21 cellular contexts compared by ENCODE assay signal in genomic region chr16:77761204-77761603, GRCh38. TPM values are rescaled to one million over a fixed set of nuclear protein-coding genes. Genes with fewer than 3 reads are reported as not detected.
A peak's percentile ranks its signal among the peaks of the same experiment; 100 is the strongest.
DNase-seq lines count a peak whose midpoint lies in the region; FAIRE-seq and TF ChIP-seq lines count a peak whose summit lies in the region.
"Had no signal": no experiment of that assay in that cellular context is flagged by ENCODE, and none has a peak within 500 bp of the region (broad histone marks: within the 10 kb centered on the region; RNA-seq: fewer than 3 reads in every experiment).

No MANE protein-coding gene starts in this region.

- no peak for FAIRE-seq in kidney (lab: Jason Lieb, UNC)
- FAIRE-seq: G401.6, GM12892, GM18507, GM19239, H54 had no signal

- POLR2A ChIA-PET in HEK293 (lab: Yijun Ruan, JAX) = interaction anchor here (1.2 kb wide), 1 partner anchor 39 kb away, joined by 3 read pairs; the partner anchor contains the start of gene NUDT7

- H3K27me3 ChIP-seq in subcutaneous abdominal adipose tissue (ENCODE audit: control insufficient read depth in 5 of 5, insufficient read depth in 4 of 5, low read length in 5 of 5) (no peaks in the 10 kb centered on the region), testis (no peaks in the 10 kb centered on the region)
- H3K27me3 ChIP-seq: Peyer's patch, SJSA1 had no signal

- H3K27ac ChIP-seq in HEK293 (ENCODE audit: extremely low read depth, low read depth, low read length) = no peak overlapping the region
- H3K27ac ChIP-seq in subcutaneous abdominal adipose tissue (ENCODE audit: low read depth, low read length) = peak overlapping the region; percentile 97
- no peak overlapping the region for H3K27ac ChIP-seq in testis
- H3K27ac ChIP-seq in kidney (ENCODE audit: low read depth in 2 of 2, low read length in 2 of 2) = no peak overlapping the region
- H3K27ac ChIP-seq: Peyer's patch, SJSA1 had no signal

- H3K36me3 ChIP-seq in HEK293 (ENCODE audit: control insufficient read depth in 2 of 2, insufficient read depth in 1 of 2, low read length in 2 of 2) (no peaks in the 10 kb centered on the region), subcutaneous abdominal adipose tissue (ENCODE audit: control insufficient read depth in 5 of 5, insufficient read depth in 5 of 5, low read length in 5 of 5) (no peaks in the 10 kb centered on the region), testis (ENCODE audit: low read depth, missing control alignments) (no peaks in the 10 kb centered on the region), kidney (ENCODE audit: control insufficient read depth in 1 of 2, insufficient read depth in 2 of 2, low read length in 2 of 2) (no peaks in the 10 kb centered on the region)
- H3K36me3 ChIP-seq: Peyer's patch, SJSA1 had no signal

- no peaks in the 10 kb centered on the region; the same call in 1 of the 2 replicates for H3K4me1 ChIP-seq in HEK293 (ENCODE audit: control insufficient read depth, insufficient read depth, low read length)
- H3K4me1 ChIP-seq in subcutaneous abdominal adipose tissue (ENCODE audit: control insufficient read depth in 5 of 5, insufficient read depth in 5 of 5, low read length in 5 of 5) = peaks cover 2 to 48% (median 30%) of the 10 kb centered on the region in 5 donors
- H3K4me1 ChIP-seq in testis = no peaks in the 10 kb centered on the region
- peaks cover 0 to 6% of the 10 kb centered on the region in 2 donors for H3K4me1 ChIP-seq in kidney (ENCODE audit: control insufficient read depth in 1 of 2, insufficient read depth in 1 of 2, low read depth in 1 of 2, low read length in 2 of 2)
- H3K4me1 ChIP-seq: Peyer's patch, SJSA1 had no signal

- H3K9ac ChIP-seq in subcutaneous abdominal adipose tissue (ENCODE audit: low read length in 5 of 5) (no peak overlapping the region), kidney (ENCODE audit: low read length in 2 of 2) (no peak overlapping the region)

- WGBS in testis, 2 donors = 51 to 56% methylated on average over 1 of the region's 1 CpG

- intact Hi-C loops in testis (cut with DNase I; ENCODE audit: low total_unique reads) = no loop called here
- intact Hi-C loops in kidney (cut with DNase I) = no loop called here

- CTCF ChIA-PET in HEK293 (lab: Yijun Ruan, JAX) = interaction anchor here (0.6 to 1.0 kb wide), 4 partner anchors 21 to 462 kb away, joined by 3 to 4 read pairs (median 3); no protein-coding TSS in a partner anchor

- H3K9me3 ChIP-seq in HEK293 (ENCODE audit: control insufficient read depth, insufficient read depth, low read depth, low read length) (no peaks in the 10 kb centered on the region), subcutaneous abdominal adipose tissue (ENCODE audit: control insufficient read depth in 5 of 5, low read length in 5 of 5) (no peaks in the 10 kb centered on the region), testis (no peaks in the 10 kb centered on the region), kidney (ENCODE audit: control insufficient read depth in 1 of 2, low read length in 2 of 2) (no peaks in the 10 kb centered on the region)
- H3K9me3 ChIP-seq: Peyer's patch, SJSA1 had no signal

- DNase-seq in NCI-H82 treated with DMSO at 0.1 percent for 48 hours (lab: John Stamatoyannopoulos, UW; ENCODE audit: unreplicated experiment) (peak; percentile 55), iPS-NIHi7 (ENCODE audit: extremely low spot score) (peak; percentile 25), DMS53 (lab: John Stamatoyannopoulos, UW) (no peak), COR-L47 (lab: John Stamatoyannopoulos, UW) (no peak), testis (no peak), kidney (no peak)
- DNase-seq: CD4-positive, CD25-positive, alpha-beta regulatory T cell; Kasumi-1; NCI-H1930; Peyer's patch; SW 1271; T-helper 17 cell had no signal

- TF ChIP-seq CTCF in HEK293 (tag by site-specific recombination; IDR thresholded peaks at IDR 0.05) (no peak), testis (IDR thresholded peaks at IDR 0.05) (no peak), kidney (IDR thresholded peaks at IDR 0.05; ENCODE audit: borderline replicate concordance, extremely low read depth, insufficient read depth) (no peak)

- TF ChIP-seq POLR2A in testis (IDR thresholded peaks at IDR 0.05) = no peak

- no peak overlapping the region for H3K4me3 ChIP-seq in HEK293 (ENCODE audit: low read depth, low read length)
- H3K4me3 ChIP-seq in subcutaneous abdominal adipose tissue (ENCODE audit: low read depth in 1 of 5, low read length in 5 of 5) = no peak overlapping the region
- H3K4me3 ChIP-seq in testis = no peak overlapping the region
- H3K4me3 ChIP-seq in kidney (ENCODE audit: low read length in 2 of 2) = no peak overlapping the region
- H3K4me3 ChIP-seq: Peyer's patch, SJSA1 had no signal

TF ChIP-seq in HEK293, 187 proteins besides CTCF, POLR2A, EP300 and RAD21:
- no peak for TF ChIP-seq ZSCAN5A (tag by site-specific recombination; IDR thresholded peaks at IDR 0.05)
- TF ChIP-seq PRDM10 (tag by site-specific recombination; IDR thresholded peaks at IDR 0.05) = 0 out of 2 replicates have a peak, but pooled peaks have one; percentile 1

RNA-seq across cellular contexts. Expression of gene VAT1L, which starts 27.2 kb away (rescaled TPM):
- total RNA-seq in testis = 1 to 10 TPM; 4.2 to 4.6 TPM
- 5.2 TPM for polyA plus RNA-seq in testis (ENCODE audit: insufficient read depth, low read depth, low replicate concordance)
- 0.85 TPM for total RNA-seq in kidney
- polyA plus RNA-seq in kidney (ENCODE audit: insufficient read depth, low read depth, low replicate concordance) = 4.5 TPM
- total RNA-seq: CD4-positive, CD25-positive, alpha-beta regulatory T cell; OCI-LY7; T-helper 17 cell had no signal
- polyA plus RNA-seq: CD4-positive, CD25-positive, alpha-beta regulatory T cell had no signal

RNA-seq across cellular contexts. Expression of gene NUDT7, which starts 38.9 kb away (rescaled TPM):
- 10 to 100 TPM; 10.4 to 13.2 TPM for total RNA-seq in testis
- polyA plus RNA-seq in testis (ENCODE audit: insufficient read depth, low read depth, low replicate concordance) = 18.6 TPM
- 7.6 TPM for total RNA-seq in kidney
- 43.8 TPM for polyA plus RNA-seq in kidney (ENCODE audit: insufficient read depth, low read depth, low replicate concordance)

Comparison
In these comparisons a context has a peak if more than half of its experiments do, and no peak if none do; other contexts are left out.
1. DNase-seq: peak in NCI-H82 treated with DMSO at 0.1 percent for 48 hours (single experiment) and iPS-NIHi7 (single experiment); none in DMS53 (single experiment), COR-L47 (single experiment), testis (single experiment) and kidney (single experiment).